ENCODE assay signal across 1 cellular context in genomic region chr4:133233922-133234321, GRCh38.
TF ChIP-seq lines count a peak whose summit lies in the region.

No MANE protein-coding gene starts in this region.

TF ChIP-seq in H1, 55 proteins besides CTCF, POLR2A, EP300 and RAD21 (continued from another document):
- TF ChIP-seq, protein P1, sequence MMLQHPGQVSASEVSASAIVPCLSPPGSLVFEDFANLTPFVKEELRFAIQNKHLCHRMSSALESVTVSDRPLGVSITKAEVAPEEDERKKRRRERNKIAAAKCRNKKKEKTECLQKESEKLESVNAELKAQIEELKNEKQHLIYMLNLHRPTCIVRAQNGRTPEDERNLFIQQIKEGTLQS (IDR thresholded peaks at IDR 0.05; ENCODE audit: insufficient read depth, low read depth, low read length): no peak
- TF ChIP-seq, protein P2, sequence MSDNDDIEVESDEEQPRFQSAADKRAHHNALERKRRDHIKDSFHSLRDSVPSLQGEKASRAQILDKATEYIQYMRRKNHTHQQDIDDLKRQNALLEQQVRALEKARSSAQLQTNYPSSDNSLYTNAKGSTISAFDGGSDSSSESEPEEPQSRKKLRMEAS (IDR thresholded peaks at IDR 0.05): no peak
- TF ChIP-seq SIRT6 (IDR thresholded peaks at IDR 0.05; ENCODE audit: low read length): no peak
